ENCODE assay signal across 16 cellular contexts in the genomic region with DNA sequence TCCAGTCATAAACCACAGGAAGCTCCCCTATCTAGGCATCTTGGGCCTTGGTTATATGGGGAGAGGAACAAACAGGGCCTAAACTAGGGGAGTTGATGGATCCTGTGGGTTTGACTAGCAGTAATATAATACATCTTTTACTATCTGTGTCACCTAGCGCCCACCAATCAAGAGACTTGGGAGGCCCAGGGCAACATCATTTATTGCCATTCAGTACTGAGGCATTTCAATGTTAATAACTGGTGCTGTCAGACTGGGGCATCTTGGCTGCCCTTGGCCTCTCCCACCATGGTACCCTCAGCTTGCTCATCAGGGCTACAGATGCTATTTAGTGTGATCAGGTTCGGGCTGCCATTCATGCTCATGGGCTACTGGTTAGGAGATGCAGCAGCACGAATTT.
DNase-seq lines count a peak whose midpoint lies in the region; TF ChIP-seq lines count a peak whose summit lies in the region.
"Had no signal": no experiment of that assay in that cellular context is flagged by ENCODE, and none has a peak within 500 bp of the region (broad histone marks: within the 10 kb centered on the region; RNA-seq: fewer than 3 reads in every experiment).

No MANE protein-coding gene starts in this region.

- H3K27ac Mint-ChIP-seq in nephron progenitor cell (peak overlapping the region; percentile 81), CD14-positive monocyte (no peak overlapping the region)
- H3K27ac Mint-ChIP-seq: B cell; CD4-positive, alpha-beta T cell; CD8-positive, alpha-beta T cell had no signal

- intact Hi-C loops in CD14-positive monocyte (cut with micrococcal nuclease), result no loop called here

- peaks cover 63% of the 10 kb centered on the region for H3K4me1 Mint-ChIP-seq in nephron progenitor cell
- H3K4me1 Mint-ChIP-seq in CD14-positive monocyte, result no peaks in the 10 kb centered on the region
- H3K4me1 Mint-ChIP-seq: B cell had no signal

- H3K36me3 Mint-ChIP-seq in nephron progenitor cell (ENCODE audit: low read depth) (no peaks in the 10 kb centered on the region), CD14-positive monocyte (no peaks in the 10 kb centered on the region)
- H3K36me3 Mint-ChIP-seq: CD8-positive, alpha-beta T cell had no signal

- no peak for TF ChIP-seq CTCF in BE2C (IDR thresholded peaks at IDR 0.05; ENCODE audit: low read depth, low read length)
- TF ChIP-seq CTCF in nephron progenitor cell (IDR thresholded peaks at IDR 0.05), result no peak
- no peak for TF ChIP-seq CTCF in CD14-positive monocyte (IDR thresholded peaks at IDR 0.05)

- H3K4me1 ChIP-seq in BE2C, result peaks cover 19% of the 10 kb centered on the region
- H3K4me1 ChIP-seq: A549 had no signal

- no peaks in the 10 kb centered on the region for H3K36me3 ChIP-seq in BE2C
- H3K36me3 ChIP-seq: BLaER1 had no signal

- no peaks in the 10 kb centered on the region for H3K27me3 Mint-ChIP-seq in nephron progenitor cell (ENCODE audit: low read depth, poor library complexity)
- peaks cover 0 to 16% (median 0%) of the 10 kb centered on the region in 3 donors for H3K27me3 Mint-ChIP-seq in CD14-positive monocyte (ENCODE audit: low read depth in 3 of 3)
- H3K27me3 Mint-ChIP-seq: CD4-positive, alpha-beta T cell had no signal

- no peak overlapping the region for H3K4me3 ChIP-seq in BE2C (ENCODE audit: low read depth, low read length)
- H3K4me3 ChIP-seq: A549, BLaER1 had no signal

- peaks cover 16% of the 10 kb centered on the region for H3K9me3 ChIP-seq in BE2C
- H3K9me3 ChIP-seq: A549, BLaER1, Caco-2 had no signal

- H3K27me3 ChIP-seq in BE2C, result no peaks in the 10 kb centered on the region
- H3K27me3 ChIP-seq: BLaER1 had no signal

- H3K4me3 Mint-ChIP-seq in nephron progenitor cell, result no peak overlapping the region
- H3K4me3 Mint-ChIP-seq in CD14-positive monocyte, result no peak overlapping the region
- H3K4me3 Mint-ChIP-seq: B cell; CD4-positive, alpha-beta T cell; CD8-positive, alpha-beta T cell had no signal

- DNase-seq in BE2C (peak; percentile 97), islet precursor cell (peak; percentile 15), nephron progenitor cell (no peak), CD14-positive monocyte (ENCODE audit: low spot score) (no peak), pons (ENCODE audit: low spot score) (no peak)
- DNase-seq: AML-193; C1 segment of cervical spinal cord; Caco-2; Calu3; CD4-positive, alpha-beta T cell; CD8-positive, alpha-beta T cell; DMS79 treated with DMSO at 0.1 percent for 48 hours; GF-D8 had no signal

- H3K9me3 Mint-ChIP-seq in nephron progenitor cell (peaks cover 3% of the 10 kb centered on the region), CD14-positive monocyte (peaks cover 0 to 2% (median 0%) of the 10 kb centered on the region in 7 donors)
- H3K9me3 Mint-ChIP-seq: CD4-positive, alpha-beta T cell; CD8-positive, alpha-beta T cell had no signal

Comparison
In these comparisons a context has a peak if more than half of its experiments do, and no peak if none do; other contexts are left out.
1. DNase-seq: peak in BE2C (single experiment) and islet precursor cell (single experiment); none in nephron progenitor cell (single experiment), CD14-positive monocyte (single experiment) and pons (single experiment).